ENCODE assay signal across 8 cellular contexts in genomic region chr9:20684035-20684864, GRCh38. TPM values are rescaled to one million over a fixed set of nuclear protein-coding genes. Genes with fewer than 3 reads are reported as not detected.
A peak's percentile ranks its signal among the peaks of the same experiment; 100 is the strongest.
DNase-seq lines count a peak whose midpoint lies in the region; ATAC-seq, FAIRE-seq and TF ChIP-seq lines count a peak whose summit lies in the region.

A gene with protein sequence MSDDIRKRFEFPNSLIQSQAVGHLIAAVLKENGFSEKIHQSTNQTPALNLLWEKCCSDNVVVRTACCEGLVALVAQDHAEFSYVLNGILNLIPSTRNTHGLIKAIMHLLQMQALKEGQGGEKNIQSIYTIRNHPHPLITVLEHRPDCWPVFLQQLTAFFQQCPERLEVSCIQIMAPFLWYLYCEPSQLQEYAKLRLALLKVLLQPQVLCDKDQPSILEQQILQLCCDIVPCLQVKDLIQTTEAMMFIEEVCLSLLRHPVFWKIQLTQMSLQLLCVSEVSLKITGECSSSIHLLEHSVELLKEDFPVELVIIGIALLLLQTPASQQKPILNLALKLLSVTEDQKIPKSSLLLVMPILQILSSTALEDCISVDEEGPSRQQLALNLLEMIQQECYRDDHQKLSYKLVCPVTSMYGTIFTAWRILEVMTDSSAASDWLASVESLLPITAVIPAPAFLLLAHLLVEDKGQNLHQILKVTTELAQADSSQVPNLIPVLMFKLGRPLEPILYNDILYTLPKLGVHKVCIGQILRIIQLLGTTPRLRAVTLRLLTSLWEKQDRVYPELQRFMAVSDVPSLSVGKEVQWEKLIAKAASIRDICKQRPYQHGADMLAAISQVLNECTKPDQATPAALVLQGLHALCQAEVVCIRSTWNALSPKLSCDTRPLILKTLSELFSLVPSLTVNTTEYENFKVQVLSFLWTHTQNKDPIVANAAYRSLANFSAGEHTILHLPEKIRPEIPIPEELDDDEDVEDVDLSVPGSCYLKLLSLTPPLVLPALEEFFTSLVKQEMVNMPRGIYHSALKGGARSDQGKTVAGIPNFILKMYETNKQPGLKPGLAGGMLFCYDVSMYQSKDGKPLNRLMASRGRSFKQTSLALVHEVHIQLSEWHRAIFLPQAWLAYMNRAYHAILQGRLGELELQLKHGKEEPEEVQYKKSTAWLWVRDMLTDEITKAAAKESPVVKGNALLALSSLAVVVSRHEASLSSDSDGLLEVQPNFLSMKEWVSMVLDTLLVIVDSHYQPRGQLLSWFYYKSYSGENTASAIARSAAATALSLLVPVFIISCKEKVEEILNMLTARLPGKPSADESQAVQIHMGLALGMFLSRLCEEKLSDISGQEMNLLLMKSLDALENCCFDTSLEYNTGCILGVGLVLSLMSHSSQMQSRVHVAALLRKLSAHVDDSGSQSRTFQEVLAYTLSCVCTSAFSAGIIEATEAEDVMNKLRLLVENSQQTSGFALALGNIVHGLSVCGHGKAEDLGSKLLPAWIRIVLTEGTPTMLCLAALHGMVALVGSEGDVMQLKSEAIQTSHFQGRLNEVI (N-terminal part only) (plus strand): TSS chr9:20684259. CDS start chr9:20715354, 31,095 bp downstream.

- POLR2A ChIA-PET in A549 (lab: Yijun Ruan, JAX) = interaction anchor here (0.6 to 2.8 kb wide), 15 partner anchors 8 to 257 kb away, joined by 3 to 21 read pairs (median 6); partner anchors contain the start of gene MLLT3

- no peaks in the 10 kb centered on the region for H3K27me3 Mint-ChIP-seq in central memory CD8-positive, alpha-beta T cell

- peak; percentile 96 for TF ChIP-seq POLR2A in A549 (IDR thresholded peaks at IDR 0.05; ENCODE audit: low read length)

- H3K4me1 ChIP-seq in A549 = peaks cover 22% of the 10 kb centered on the region

- peak within 1 kb of the TSS; percentile 82 for H3K4me3 Mint-ChIP-seq in central memory CD8-positive, alpha-beta T cell

- TF ChIP-seq EP300 in A549 (IDR thresholded peaks at IDR 0.05) = no peak

- ATAC-seq in A549 (peak; percentile 95 to 99), GM18867 (IDR thresholded peaks at IDR 0.05; ENCODE audit: unreplicated experiment) (peak; percentile 98), HG03103 (IDR thresholded peaks at IDR 0.05; ENCODE audit: low read depth, unreplicated experiment) (peak; percentile 99)
- ATAC-seq in central memory CD8-positive, alpha-beta T cell (replicated peaks; ENCODE audit: extremely low read depth, poor library complexity, severe bottlenecking) = peak; percentile 99

- DNase-seq in A549 (ENCODE audit: low read depth in 1 of 2, low spot score in 1 of 2) (peak; percentile 89 to 94), NCI-H2171 treated with DMSO at 0.1 percent for 48 hours (lab: John Stamatoyannopoulos, UW) (peak; percentile 83), islet precursor cell (peak; percentile 99)
- peak; percentile 91 for DNase-seq in activated CD4-positive, CD25-positive, alpha-beta regulatory T cell treated with anti-CD3 and anti-CD28 coated beads, Interleukin-2, amount 50 U/mL, for 16 hours (ENCODE audit: low read depth, low spot score)
- DNase-seq in central memory CD8-positive, alpha-beta T cell (ENCODE audit: low spot score in 2 of 2) = peak; percentile 91 to 94
- DNase-seq in stimulated activated CD4-positive, alpha-beta T cell treated with anti-CD3 and anti-CD28 coated beads, Interleukin-12 subunit alpha, Interleukin-12 subunit beta, amount 100 ng/mL, for 48 hours (ENCODE audit: low read depth in 2 of 3, low spot score in 1 of 3) = peak; percentile 88 to 93 (median 90)

- no peaks in the 10 kb centered on the region for H3K9me3 ChIP-seq in A549

- no peak within 1 kb of the TSS for H3K27ac Mint-ChIP-seq in central memory CD8-positive, alpha-beta T cell (ENCODE audit: low read depth)

- no peak for FAIRE-seq in A549 (lab: Jason Lieb, UNC)

- 1% methylated on average over 17 of the region's 77 CpGs for WGBS in A549 (ENCODE audit: missing lambda C conversion rate)

- H3K4me1 Mint-ChIP-seq in central memory CD8-positive, alpha-beta T cell = peaks cover 16% of the 10 kb centered on the region

- no peak; a peak in 1 of 5 replicates for TF ChIP-seq RAD21 in A549 (conservative IDR thresholded peaks at IDR 0.05 in 1 of 2, IDR thresholded peaks at IDR 0.05 in 1 of 2)

- TF ChIP-seq CTCF in A549 (IDR thresholded peaks at IDR 0.05) = no peak

- no peaks in the 10 kb centered on the region for H3K9me3 Mint-ChIP-seq in central memory CD8-positive, alpha-beta T cell

- CTCF ChIA-PET in A549 (lab: Yijun Ruan, JAX) = interaction anchor here (0.9 to 3.0 kb wide), 9 partner anchors 8 to 329 kb away, joined by 3 to 13 read pairs (median 4); no protein-coding TSS in a partner anchor

- H3K27ac ChIP-seq in A549 = peak within 1 kb of the TSS; percentile 93 to 97

- H3K4me2 ChIP-seq in A549 = peak within 1 kb of the TSS; percentile 97

- H3K4me3 ChIP-seq in A549 = peak within 1 kb of the TSS; percentile 89

- H3K36me3 Mint-ChIP-seq in central memory CD8-positive, alpha-beta T cell (ENCODE audit: insufficient read depth) = peaks cover 2% of the 10 kb centered on the region

TF ChIP-seq in A549, 52 proteins besides CTCF, POLR2A, EP300 and RAD21 (continues in another document):
- no peak for TF ChIP-seq ATOH8 (CRISPR knock-in tag; IDR thresholded peaks at IDR 0.05; ENCODE audit: low read depth)
- TF ChIP-seq SMC3 (IDR thresholded peaks at IDR 0.05) = 0 out of 3 replicates have a peak, but pooled peaks have one; percentile 13
- TF ChIP-seq MAX (IDR thresholded peaks at IDR 0.05) = peak; percentile 50
- TF ChIP-seq RFX5 (IDR thresholded peaks at IDR 0.05) = peak; percentile 47; the same call in 1 of the 2 replicates
- TF ChIP-seq, protein P1, sequence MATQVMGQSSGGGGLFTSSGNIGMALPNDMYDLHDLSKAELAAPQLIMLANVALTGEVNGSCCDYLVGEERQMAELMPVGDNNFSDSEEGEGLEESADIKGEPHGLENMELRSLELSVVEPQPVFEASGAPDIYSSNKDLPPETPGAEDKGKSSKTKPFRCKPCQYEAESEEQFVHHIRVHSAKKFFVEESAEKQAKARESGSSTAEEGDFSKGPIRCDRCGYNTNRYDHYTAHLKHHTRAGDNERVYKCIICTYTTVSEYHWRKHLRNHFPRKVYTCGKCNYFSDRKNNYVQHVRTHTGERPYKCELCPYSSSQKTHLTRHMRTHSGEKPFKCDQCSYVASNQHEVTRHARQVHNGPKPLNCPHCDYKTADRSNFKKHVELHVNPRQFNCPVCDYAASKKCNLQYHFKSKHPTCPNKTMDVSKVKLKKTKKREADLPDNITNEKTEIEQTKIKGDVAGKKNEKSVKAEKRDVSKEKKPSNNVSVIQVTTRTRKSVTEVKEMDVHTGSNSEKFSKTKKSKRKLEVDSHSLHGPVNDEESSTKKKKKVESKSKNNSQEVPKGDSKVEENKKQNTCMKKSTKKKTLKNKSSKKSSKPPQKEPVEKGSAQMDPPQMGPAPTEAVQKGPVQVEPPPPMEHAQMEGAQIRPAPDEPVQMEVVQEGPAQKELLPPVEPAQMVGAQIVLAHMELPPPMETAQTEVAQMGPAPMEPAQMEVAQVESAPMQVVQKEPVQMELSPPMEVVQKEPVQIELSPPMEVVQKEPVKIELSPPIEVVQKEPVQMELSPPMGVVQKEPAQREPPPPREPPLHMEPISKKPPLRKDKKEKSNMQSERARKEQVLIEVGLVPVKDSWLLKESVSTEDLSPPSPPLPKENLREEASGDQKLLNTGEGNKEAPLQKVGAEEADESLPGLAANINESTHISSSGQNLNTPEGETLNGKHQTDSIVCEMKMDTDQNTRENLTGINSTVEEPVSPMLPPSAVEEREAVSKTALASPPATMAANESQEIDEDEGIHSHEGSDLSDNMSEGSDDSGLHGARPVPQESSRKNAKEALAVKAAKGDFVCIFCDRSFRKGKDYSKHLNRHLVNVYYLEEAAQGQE (IDR thresholded peaks at IDR 0.05) = peak; percentile 72
- peak; percentile 16; the same call in 1 of the 2 replicates for TF ChIP-seq E2F6 (IDR thresholded peaks at IDR 0.05; ENCODE audit: borderline replicate concordance, low read depth)
- TF ChIP-seq FOSL2 (IDR thresholded peaks at IDR 0.05) = peak; percentile 31; the same call in 1 of the 2 replicates
- peak; percentile 84 for TF ChIP-seq FOSL2 (CRISPR knock-in tag; IDR thresholded peaks at IDR 0.05)
- TF ChIP-seq CHD2 (IDR thresholded peaks at IDR 0.05; ENCODE audit: low read length, partially characterized antibody) = peak; percentile 83
- TF ChIP-seq EHF (CRISPR knock-in tag; IDR thresholded peaks at IDR 0.05) = no peak
- TF ChIP-seq PHF8 (IDR thresholded peaks at IDR 0.05; ENCODE audit: borderline replicate concordance, low read depth) = peak; percentile 65
- TF ChIP-seq JUN (IDR thresholded peaks at IDR 0.05) = peak; percentile 90 to 96
- TF ChIP-seq MYC (IDR thresholded peaks at IDR 0.05; ENCODE audit: borderline replicate concordance, low read length) = no peak
- no peak for TF ChIP-seq HEYL (CRISPR knock-in tag; IDR thresholded peaks at IDR 0.05)

RNA-seq across cellular contexts. Expression of the gene that starts here (rescaled TPM):
- polyA plus RNA-seq in A549 (2011; rRNA removed) = 53.8 and 71.7 TPM in 2 replicates
- 10.1 and 12.5 TPM in 2 replicates for polyA plus RNA-seq in A549 (2012; cell fraction: cytosol; rRNA removed)
- polyA plus RNA-seq in A549 (2012; cell fraction: nucleus; rRNA removed) = 12.2 and 20.2 TPM in 2 replicates
- polyA plus RNA-seq in A549 (2017; fragmentation: RNase III; extraction: RNeasy Plus Mini Kit Qiagen cat#74134 plus additional on column Dnase treatment) = 21.7 to 23.1 TPM (median 22.0 TPM) in 3 replicates
- polyA minus RNA-seq in A549 (2011; rRNA and poly(A)+ RNA removed) = 138 and 140 TPM in 2 replicates

Comparison
In these comparisons a context has a peak if more than half of its experiments do, and no peak if none do; other contexts are left out.
1. Peak in every context shown above with its lines: DNase-seq, ATAC-seq, H3K4me3 ChIP-seq and H3K27ac ChIP-seq.